ENCODE assay signal across 9 cellular contexts in genomic region chr12:128820723-128821432, GRCh38. TPM values are rescaled to one million over a fixed set of nuclear protein-coding genes. Genes with fewer than 3 reads are reported as not detected.
DNase-seq lines count a peak whose midpoint lies in the region; ATAC-seq and TF ChIP-seq lines count a peak whose summit lies in the region.
"Had no signal": no experiment of that assay in that cellular context is flagged by ENCODE, and none has a peak within 500 bp of the region (broad histone marks: within the 10 kb centered on the region; RNA-seq: fewer than 3 reads in every experiment).

No MANE protein-coding gene starts in this region.

- no peak overlapping the region for H3K9ac ChIP-seq in skeletal muscle satellite cell (ENCODE audit: low read depth, low read length)

- H3K27me3 ChIP-seq in skeletal muscle satellite cell (ENCODE audit: control insufficient read depth, insufficient read depth, low read length): no peaks in the 10 kb centered on the region
- H3K27me3 ChIP-seq in prostate gland (replicated peaks; ENCODE audit: insufficient read depth): no peaks in the 10 kb centered on the region

- ATAC-seq in GM18502 (IDR thresholded peaks at IDR 0.05; ENCODE audit: poor library complexity, unreplicated experiment) (peak; percentile 57), GM21390 (IDR thresholded peaks at IDR 0.05; ENCODE audit: unreplicated experiment) (peak; percentile 53), HG03571 (IDR thresholded peaks at IDR 0.05; ENCODE audit: unreplicated experiment) (peak; percentile 47)

- no peak for TF ChIP-seq POLR2A in prostate gland (IDR thresholded peaks at IDR 0.05)

- H3K4me2 ChIP-seq in skeletal muscle satellite cell (ENCODE audit: low read length): no peak overlapping the region

- intact Hi-C loops in prostate gland (cut with DNase I): loop anchor here (5.0 kb wide), 1 partner anchor 139 kb away; no protein-coding TSS in a partner anchor

- H3K27ac ChIP-seq in prostate gland: no peak overlapping the region

- DNase-seq in choroid plexus epithelial cell (ENCODE audit: low read depth) (peak; percentile 38), prostate gland (ENCODE audit: low spot score) (no peak), iPS-NIHi7 (ENCODE audit: extremely low spot score) (no peak), T-helper 9 cell (no peak)

- 74% methylated on average over 7 of the region's 7 CpGs for WGBS in prostate gland

- H3K9me3 ChIP-seq in skeletal muscle satellite cell (replicated peaks; ENCODE audit: low read length) (no peaks in the 10 kb centered on the region), prostate gland (no peaks in the 10 kb centered on the region)

- H3K36me3 ChIP-seq in skeletal muscle satellite cell (ENCODE audit: insufficient read depth, low read length) (peaks cover 11% of the 10 kb centered on the region), prostate gland (no peaks in the 10 kb centered on the region)

- H3K4me3 ChIP-seq in choroid plexus epithelial cell (ENCODE audit: low read depth, low read length): no peak overlapping the region
- peak overlapping the region; percentile 25 for H3K4me3 ChIP-seq in skeletal muscle satellite cell (ENCODE audit: low read length)
- no peak overlapping the region for H3K4me3 ChIP-seq in prostate gland

- peaks cover 70% of the 10 kb centered on the region for H3K4me1 ChIP-seq in skeletal muscle satellite cell (ENCODE audit: control insufficient read depth, insufficient read depth, low read length)
- H3K4me1 ChIP-seq in prostate gland (replicated peaks): peaks cover 10% of the 10 kb centered on the region

- TF ChIP-seq CTCF in choroid plexus epithelial cell (conservative IDR thresholded peaks at IDR 0.05; ENCODE audit: low read depth, low read length) (no peak), prostate gland (IDR thresholded peaks at IDR 0.05) (no peak)

RNA-seq across cellular contexts. Expression of gene SLC15A4, which starts 2.9 kb away (rescaled TPM):
- 33.2 and 46.3 TPM in 2 replicates for total RNA-seq in skeletal muscle satellite cell (2012; rRNA removed)
- 10 to 100 TPM; 33.5 to 51.5 TPM for total RNA-seq in prostate gland

RNA-seq across cellular contexts. Expression of gene GLT1D1, which starts 32.4 kb away (rescaled TPM):
- total RNA-seq in skeletal muscle satellite cell (2012; rRNA removed): not detected in 2 replicates
- total RNA-seq in prostate gland: 1 to 10 TPM in 1 of 2 donors, not detected in 1; 1.9 TPM
- total RNA-seq: RPMI7951 had no signal
